ENCODE assay signal across 2 cellular contexts in genomic region chr20:62410742-62411478, GRCh38.
TF ChIP-seq lines count a peak whose summit lies in the region.

No MANE protein-coding gene starts in this region.

TF ChIP-seq in GM23338, 12 proteins besides CTCF, POLR2A, EP300 and RAD21:
- TF ChIP-seq ZNF331 (CRISPR knock-in tag; IDR thresholded peaks at IDR 0.05; ENCODE audit: low read depth) = no peak
- no peak for TF ChIP-seq EZH2phosphoT487 (IDR thresholded peaks at IDR 0.05; ENCODE audit: unreplicated experiment)
- TF ChIP-seq POLR2AphosphoS5 (IDR thresholded peaks at IDR 0.05; ENCODE audit: low read depth) = no peak
- TF ChIP-seq STAT1 (IDR thresholded peaks at IDR 0.05; ENCODE audit: unreplicated experiment) = no peak
- no peak for TF ChIP-seq CREB1 (CRISPR knock-in tag; IDR thresholded peaks at IDR 0.05; ENCODE audit: low read depth)
- no peak for TF ChIP-seq EZH2 (IDR thresholded peaks at IDR 0.05; ENCODE audit: low read depth, unreplicated experiment)
- no peak for TF ChIP-seq ZNF114 (CRISPR knock-in tag; IDR thresholded peaks at IDR 0.05)
- TF ChIP-seq JUNB (IDR thresholded peaks at IDR 0.05; ENCODE audit: unreplicated experiment) = no peak
- TF ChIP-seq ZNF462 (CRISPR knock-in tag; IDR thresholded peaks at IDR 0.05) = no peak
- no peak for TF ChIP-seq NANOG (IDR thresholded peaks at IDR 0.05; ENCODE audit: borderline replicate concordance)
- TF ChIP-seq, protein P1, sequence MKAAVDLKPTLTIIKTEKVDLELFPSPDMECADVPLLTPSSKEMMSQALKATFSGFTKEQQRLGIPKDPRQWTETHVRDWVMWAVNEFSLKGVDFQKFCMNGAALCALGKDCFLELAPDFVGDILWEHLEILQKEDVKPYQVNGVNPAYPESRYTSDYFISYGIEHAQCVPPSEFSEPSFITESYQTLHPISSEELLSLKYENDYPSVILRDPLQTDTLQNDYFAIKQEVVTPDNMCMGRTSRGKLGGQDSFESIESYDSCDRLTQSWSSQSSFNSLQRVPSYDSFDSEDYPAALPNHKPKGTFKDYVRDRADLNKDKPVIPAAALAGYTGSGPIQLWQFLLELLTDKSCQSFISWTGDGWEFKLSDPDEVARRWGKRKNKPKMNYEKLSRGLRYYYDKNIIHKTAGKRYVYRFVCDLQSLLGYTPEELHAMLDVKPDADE (IDR thresholded peaks at IDR 0.05) = no peak
- TF ChIP-seq, protein P2, sequence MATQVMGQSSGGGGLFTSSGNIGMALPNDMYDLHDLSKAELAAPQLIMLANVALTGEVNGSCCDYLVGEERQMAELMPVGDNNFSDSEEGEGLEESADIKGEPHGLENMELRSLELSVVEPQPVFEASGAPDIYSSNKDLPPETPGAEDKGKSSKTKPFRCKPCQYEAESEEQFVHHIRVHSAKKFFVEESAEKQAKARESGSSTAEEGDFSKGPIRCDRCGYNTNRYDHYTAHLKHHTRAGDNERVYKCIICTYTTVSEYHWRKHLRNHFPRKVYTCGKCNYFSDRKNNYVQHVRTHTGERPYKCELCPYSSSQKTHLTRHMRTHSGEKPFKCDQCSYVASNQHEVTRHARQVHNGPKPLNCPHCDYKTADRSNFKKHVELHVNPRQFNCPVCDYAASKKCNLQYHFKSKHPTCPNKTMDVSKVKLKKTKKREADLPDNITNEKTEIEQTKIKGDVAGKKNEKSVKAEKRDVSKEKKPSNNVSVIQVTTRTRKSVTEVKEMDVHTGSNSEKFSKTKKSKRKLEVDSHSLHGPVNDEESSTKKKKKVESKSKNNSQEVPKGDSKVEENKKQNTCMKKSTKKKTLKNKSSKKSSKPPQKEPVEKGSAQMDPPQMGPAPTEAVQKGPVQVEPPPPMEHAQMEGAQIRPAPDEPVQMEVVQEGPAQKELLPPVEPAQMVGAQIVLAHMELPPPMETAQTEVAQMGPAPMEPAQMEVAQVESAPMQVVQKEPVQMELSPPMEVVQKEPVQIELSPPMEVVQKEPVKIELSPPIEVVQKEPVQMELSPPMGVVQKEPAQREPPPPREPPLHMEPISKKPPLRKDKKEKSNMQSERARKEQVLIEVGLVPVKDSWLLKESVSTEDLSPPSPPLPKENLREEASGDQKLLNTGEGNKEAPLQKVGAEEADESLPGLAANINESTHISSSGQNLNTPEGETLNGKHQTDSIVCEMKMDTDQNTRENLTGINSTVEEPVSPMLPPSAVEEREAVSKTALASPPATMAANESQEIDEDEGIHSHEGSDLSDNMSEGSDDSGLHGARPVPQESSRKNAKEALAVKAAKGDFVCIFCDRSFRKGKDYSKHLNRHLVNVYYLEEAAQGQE (IDR thresholded peaks at IDR 0.05; ENCODE audit: unreplicated experiment) = no peak

TF ChIP-seq in H1, 55 proteins besides CTCF, POLR2A, EP300 and RAD21:
- no peak for TF ChIP-seq CBX5 (IDR thresholded peaks at IDR 0.05; ENCODE audit: low read depth, low read length)
